ENCODE assay signal across 8 cellular contexts in genomic region chr13:24228852-24229458, GRCh38.
DNase-seq lines count a peak whose midpoint lies in the region; ATAC-seq, FAIRE-seq and TF ChIP-seq lines count a peak whose summit lies in the region.

No MANE protein-coding gene starts in this region.

- POLR2A ChIA-PET in PC-3 (lab: Charles Lee; ENCODE audit: unreplicated experiment): interaction anchor here (0.5 kb wide), 1 partner anchor 19 kb away, joined by 6 read pairs; no protein-coding TSS in a partner anchor
- POLR2A ChIA-PET in GM12878 (lab: Charles Lee): no interaction called here

- H3K4me2 ChIP-seq in PC-3 (ENCODE audit: low read length) (no peak overlapping the region), GM12878 (ENCODE audit: control insufficient read depth, insufficient read depth) (no peak overlapping the region)

- H3K9me3 ChIP-seq in PC-3 (ENCODE audit: low read length): no peaks in the 10 kb centered on the region
- H3K9me3 ChIP-seq in GM12878 (replicated peaks; ENCODE audit: control insufficient read depth, insufficient read depth, low read length): no peaks in the 10 kb centered on the region

- CTCF ChIA-PET in PC-3 (lab: Charles Lee): interaction anchor here (0.5 to 1.3 kb wide), 8 partner anchors 57 to 1339 kb away, joined by 3 to 7 read pairs (median 5); no protein-coding TSS in a partner anchor
- CTCF ChIA-PET in GM12878 (lab: Yijun Ruan, JAX): interaction anchor here (0.6 to 5.3 kb wide), 43 partner anchors 10 to 340 kb away, joined by 3 to 86 read pairs (median 4); partner anchors contain the start of genes C1QTNF9 and MIPEP

- H3K9ac ChIP-seq in PC-3 (ENCODE audit: low read length): no peak overlapping the region
- H3K9ac ChIP-seq in GM12878 (ENCODE audit: control insufficient read depth, insufficient read depth, low read length): no peak overlapping the region

- SMC1A ChIA-PET in GM12878 (lab: Charles Lee; ENCODE audit: uncharacterized antibody, unreplicated experiment): interaction anchor here (0.6 to 3.4 kb wide), 28 partner anchors 10 to 352 kb away, joined by 3 to 15 read pairs (median 4); no protein-coding TSS in a partner anchor

- RAD21 ChIA-PET in GM12878 (lab: Charles Lee; ENCODE audit: unreplicated experiment): interaction anchor here (0.7 to 2.0 kb wide), 19 partner anchors 9 to 307 kb away, joined by 3 to 13 read pairs (median 4); partner anchors contain the start of gene SPATA13

- H4K20me1 ChIP-seq in PC-3 (ENCODE audit: low read length) (0 out of 2 replicates have a peak, but pooled peaks cover 3% of the 10 kb centered on the region), GM12878 (ENCODE audit: control insufficient read depth, insufficient read depth) (no peaks in the 10 kb centered on the region)

- no peak for TF ChIP-seq EP300 in GM12878 (IDR thresholded peaks at IDR 0.05; ENCODE audit: borderline replicate concordance in 1 of 2, control insufficient read depth in 1 of 2, low read depth in 2 of 2, low read length in 2 of 2)

- DNase-seq in DMS79 (lab: John Stamatoyannopoulos, UW) (peak; percentile 1), HL-60 (ENCODE audit: low read depth in 1 of 2, low spot score in 1 of 2) (peak in 1 of 2 experiments; percentile 45), PC-3 (peak; percentile 74), GM12878 (ENCODE audit: low read depth, low spot score) (no peak), stromal cell of bone marrow (ENCODE audit: low read depth) (peak; percentile 43)

- no peaks in the 10 kb centered on the region for H3K36me3 ChIP-seq in PC-3 (ENCODE audit: low read depth, low read length)
- no peaks in the 10 kb centered on the region for H3K36me3 ChIP-seq in GM12878 (ENCODE audit: control insufficient read depth in 2 of 2, insufficient read depth in 2 of 2, low read length in 1 of 2)

- intact Hi-C loops in PC-3 (cut with micrococcal nuclease): loop anchor here (1.0 kb wide), 1 partner anchor 209 kb away; no protein-coding TSS in a partner anchor
- intact Hi-C loops in GM12878 (cut with micrococcal nuclease; ENCODE audit: unreplicated experiment): loop anchor here (10.0 kb wide), 1 partner anchor 764 kb away; no protein-coding TSS in a partner anchor

- peak; percentile 82 for TF ChIP-seq RAD21 in GM12878 (IDR thresholded peaks at IDR 0.05; ENCODE audit: insufficient read depth, low read depth, low read length)

- no peaks in the 10 kb centered on the region for H3K9me2 ChIP-seq in PC-3 (replicated peaks; ENCODE audit: low read length)

- TF ChIP-seq CTCF in HL-60 (IDR thresholded peaks at IDR 0.05; ENCODE audit: insufficient read depth, low read length): peak; percentile 77
- TF ChIP-seq CTCF in PC-3 (conservative IDR thresholded peaks at IDR 0.05; ENCODE audit: low read depth, low read length): peak; percentile 85
- TF ChIP-seq CTCF in GM12878 (IDR thresholded peaks at IDR 0.05 in 2 of 3, conservative IDR thresholded peaks at IDR 0.05 in 1 of 3; ENCODE audit: control insufficient read depth in 2 of 3, extremely low read depth in 1 of 3, insufficient read depth in 1 of 3, low read depth in 3 of 3, low read length in 3 of 3): peak; percentile 76 to 96 (median 87)

- H3K27ac ChIP-seq in HL-60 (replicated peaks): no peak overlapping the region
- H3K27ac ChIP-seq in PC-3 (ENCODE audit: low read length): no peak overlapping the region
- no peak overlapping the region for H3K27ac ChIP-seq in GM12878 (ENCODE audit: control insufficient read depth, insufficient read depth)

- TF ChIP-seq POLR2A in GM12878 (IDR thresholded peaks at IDR 0.05; ENCODE audit: low read depth, low read length): no peak

- H3K4me3 ChIP-seq in HL-60 (replicated peaks; ENCODE audit: insufficient read depth, low read length) (no peak overlapping the region), PC-3 (ENCODE audit: low read length) (no peak overlapping the region), GM12878 (no peak overlapping the region)

- H3K79me2 ChIP-seq in PC-3 (ENCODE audit: low read length) (peaks cover 19% of the 10 kb centered on the region), GM12878 (ENCODE audit: control insufficient read depth, insufficient read depth, low read length) (no peaks in the 10 kb centered on the region)

- no peak overlapping the region for H2AFZ ChIP-seq in PC-3 (ENCODE audit: low read length)
- peak overlapping the region; percentile 23; the same call in 1 of the 2 replicates for H2AFZ ChIP-seq in GM12878 (ENCODE audit: control insufficient read depth, low read depth, low read length)

- peak; percentile 85 for FAIRE-seq in GM12878 (lab: Jason Lieb, UNC)
- peak; percentile 98 for FAIRE-seq in islet of Langerhans (lab: Jason Lieb, UNC)

- in situ Hi-C loops in GM12878 (cut with MboI): no loop called here

- ATAC-seq in PC-3 (peak; percentile 53; the same call in 1 of the 2 replicates), GM12878 (peak; percentile 70), HG03097 (IDR thresholded peaks at IDR 0.05; ENCODE audit: low FRiP score, unreplicated experiment) (no peak), HG02798 (IDR thresholded peaks at IDR 0.05; ENCODE audit: poor library complexity, unreplicated experiment) (no peak)

- BruUV-seq in PC-3 (replicated peaks; lab: Mats Ljungman, UMichigan): no TSS peak
- no TSS peak for BruUV-seq in GM12878 (replicated peaks; lab: Mats Ljungman, UMichigan)

- H3K4me1 ChIP-seq in PC-3 (ENCODE audit: insufficient read depth, low read length) (peaks cover 10% of the 10 kb centered on the region), GM12878 (ENCODE audit: control insufficient read depth, insufficient read depth, low read length) (peaks cover 18% of the 10 kb centered on the region)

- 17% methylated on average over 4 of the region's 4 CpGs for WGBS in GM12878 (ENCODE audit: insufficient coverage, insufficient replicate concordance, low lambda C conversion rate, missing lambda C conversion rate)

- no peaks in the 10 kb centered on the region for H3F3A ChIP-seq in PC-3 (ENCODE audit: low read length, unreplicated experiment)

- H3K27me3 ChIP-seq in HL-60 (ENCODE audit: insufficient read depth, poor library complexity, severe bottlenecking) (no peaks in the 10 kb centered on the region), PC-3 (ENCODE audit: low read length) (no peaks in the 10 kb centered on the region), GM12878 (replicated peaks in 1 of 2; ENCODE audit: control insufficient read depth in 2 of 2, insufficient read depth in 2 of 2, low read length in 1 of 2) (no peaks in the 10 kb centered on the region)

TF ChIP-seq in GM12878, 131 proteins besides CTCF, POLR2A, EP300 and RAD21:
- TF ChIP-seq RFX5 (IDR thresholded peaks at IDR 0.05; ENCODE audit: low read depth, low read length): no peak
- TF ChIP-seq RUNX3 (IDR thresholded peaks at IDR 0.05; ENCODE audit: low read length): peak; percentile 65
- TF ChIP-seq SMC3 (IDR thresholded peaks at IDR 0.05; ENCODE audit: borderline replicate concordance, low read length): peak; percentile 58; the same call in 1 of the 2 replicates
- no peak for TF ChIP-seq ZBTB4 (CRISPR knock-in tag; IDR thresholded peaks at IDR 0.05)

Comparison
In these comparisons a context has a peak if more than half of its experiments do, and no peak if none do; other contexts are left out.
1. ATAC-seq: peak in PC-3 (single experiment) and GM12878 (single experiment); none in HG03097 (single experiment) and HG02798 (single experiment).
2. Peak in every context shown above with its lines, with median percentiles within 50 percentile points of each other: CTCF ChIP-seq.